9 cellular contexts compared by ENCODE assay signal in genomic region chr10:97500297-97500575, GRCh38. TPM values are rescaled to one million over a fixed set of nuclear protein-coding genes. Genes with fewer than 3 reads are reported as not detected.
DNase-seq lines count a peak whose midpoint lies in the region; TF ChIP-seq lines count a peak whose summit lies in the region.
"Had no signal": no experiment of that assay in that cellular context is flagged by ENCODE, and none has a peak within 500 bp of the region (broad histone marks: within the 10 kb centered on the region; RNA-seq: fewer than 3 reads in every experiment).

No MANE protein-coding gene starts in this region.

- DNase-seq in HFF-Myc (ENCODE audit: extremely low read depth, low read depth), result no peak
- no peak for DNase-seq in adipocyte (ENCODE audit: low read depth)
- DNase-seq in immature natural killer cell, result no peak
- no peak for DNase-seq in KBM-7
- DNase-seq in CD1c-positive myeloid dendritic cell (ENCODE audit: extremely low spot score), result no peak
- no peak for DNase-seq in DMS 273 treated with DMSO at 0.1 percent for 48 hours (lab: John Stamatoyannopoulos, UW)
- no peak for DNase-seq in stimulated activated CD4-positive, alpha-beta T cell treated with anti-CD3 and anti-CD28 coated beads, Interleukin-2, amount 100 ng/mL, for 24 hours
- DNase-seq: activated gamma-delta T cell treated with Interleukin-2 at 50 U/mL for 16 hours had no signal

- H3K27ac ChIP-seq in skin epidermis, result peak overlapping the region in 13 of 21 experiments; percentile 84 to 97 (median 90)

- H3K4me1 ChIP-seq in adipocyte (ENCODE audit: control insufficient read depth, insufficient read depth, low read length), result peaks cover 33% of the 10 kb centered on the region

- peaks cover 23 to 39% of the 10 kb centered on the region in 2 donors for H3K4me1 Mint-ChIP-seq in immature natural killer cell

- no peaks in the 10 kb centered on the region for H3K27me3 ChIP-seq in adipocyte (replicated peaks; ENCODE audit: control insufficient read depth, insufficient read depth, low read length)

- H3K4me3 ChIP-seq in HFF-Myc (replicated peaks; ENCODE audit: low read depth, low read length) (peak overlapping the region; percentile 95), adipocyte (ENCODE audit: low read length) (peak overlapping the region; percentile 93), skin epidermis (peak overlapping the region in 6 of 7 experiments; percentile 81 to 98 (median 92))

- peak overlapping the region; percentile 36 to 81 (median 76) for H3K4me3 Mint-ChIP-seq in immature natural killer cell

- H3K36me3 ChIP-seq in adipocyte (ENCODE audit: control insufficient read depth, insufficient read depth, low read length, severe bottlenecking), result peaks cover 5% of the 10 kb centered on the region

- H3K9me3 Mint-ChIP-seq in immature natural killer cell, result no peaks in the 10 kb centered on the region

- in situ Hi-C loops in KBM-7 (cut with MboI; ENCODE audit: low pct_unique_long_range_greater_than_20kb, low sequenced_read_pairs), result no loop called here

- no peak overlapping the region for H3K27ac Mint-ChIP-seq in immature natural killer cell

- TF ChIP-seq CTCF in HFF-Myc (IDR thresholded peaks at IDR 0.05; ENCODE audit: low read depth, low read length, missing control alignments), result no peak

- no peaks in the 10 kb centered on the region for H3K36me3 Mint-ChIP-seq in immature natural killer cell

- peaks cover 11 to 19% (median 19%) of the 10 kb centered on the region in 3 donors for H3K27me3 Mint-ChIP-seq in immature natural killer cell (ENCODE audit: low read depth in 3 of 3)

- H3K9me3 ChIP-seq in adipocyte (ENCODE audit: control insufficient read depth, low read length), result no peaks in the 10 kb centered on the region

- peak overlapping the region; percentile 95 for H3K9ac ChIP-seq in adipocyte (ENCODE audit: low read length)

RNA-seq across cellular contexts. Expression of gene UBTD1, which starts 1.5 kb away (rescaled TPM):
- 1 to 10 TPM; 1.7 to 3.2 (median 2.9) TPM for polyA plus RNA-seq in immature natural killer cell

RNA-seq across cellular contexts. Expression of gene MMS19, which starts 2.0 kb away (rescaled TPM):
- polyA plus RNA-seq in immature natural killer cell, result 10 to 100 TPM; 21.8 to 32.0 (median 29.6) TPM

RNA-seq across cellular contexts. Expression of gene ZDHHC16, which starts 54.3 kb away (rescaled TPM):
- polyA plus RNA-seq in immature natural killer cell, result 10 to 100 TPM; 19.9 to 38.5 (median 27.1) TPM

RNA-seq across cellular contexts. Expression of gene EXOSC1, which starts 54.4 kb away (rescaled TPM):
- 10 to 100 TPM; 60.3 to 96.0 (median 66.8) TPM for polyA plus RNA-seq in immature natural killer cell
